ENCODE assay signal across 16 cellular contexts in genomic region chr20:61933481-61933950, GRCh38.
DNase-seq lines count a peak whose midpoint lies in the region; ATAC-seq, FAIRE-seq and TF ChIP-seq lines count a peak whose summit lies in the region.
"Had no signal": no experiment of that assay in that cellular context is flagged by ENCODE, and none has a peak within 500 bp of the region (broad histone marks: within the 10 kb centered on the region; RNA-seq: fewer than 3 reads in every experiment).

No MANE protein-coding gene starts in this region.

- CTCF ChIA-PET in H1 (lab: Charles Lee; ENCODE audit: partially characterized antibody): interaction anchor here (0.6 to 1.3 kb wide), 4 partner anchors 14 to 438 kb away, joined by 3 to 4 read pairs (median 3); no protein-coding TSS in a partner anchor

- no peaks in the 10 kb centered on the region for H3K23me2 ChIP-seq in H1 (ENCODE audit: low read depth, low read length)

- peaks cover 0 to 3% of the 10 kb centered on the region in 2 experiments for H4K20me1 ChIP-seq in H1 (replicated peaks in 1 of 2; ENCODE audit: control insufficient read depth in 1 of 2, insufficient read depth in 2 of 2, low read length in 2 of 2)

- intact Hi-C loops in left cardiac atrium (cut with DNase I) (no loop called here), right cardiac atrium (cut with DNase I) (no loop called here)

- no peak for TF ChIP-seq POLR2A in H1 (IDR thresholded peaks at IDR 0.05; ENCODE audit: control extremely low read depth in 1 of 2, low read depth in 2 of 2, low read length in 2 of 2)

- H3K14ac ChIP-seq in H1 (ENCODE audit: insufficient read length): no peak overlapping the region
- H3K14ac ChIP-seq in neuronal stem cell (ENCODE audit: low read length): peak overlapping the region; percentile 75

- peak; percentile 13 for DNase-seq in left cardiac atrium
- no peak for DNase-seq in right cardiac atrium
- DNase-seq in H1 (ENCODE audit: low read depth in 1 of 2, low spot score in 2 of 2): no peak
- DNase-seq in neuronal stem cell (ENCODE audit: low spot score): no peak
- DNase-seq in LoVo (ENCODE audit: low spot score): no peak
- no peak for DNase-seq in NCI-H2107 (lab: John Stamatoyannopoulos, UW)
- DNase-seq in NCI-H69 (lab: John Stamatoyannopoulos, UW): no peak
- DNase-seq: AML-193, Calu3, NCI-H1417 treated with DMSO at 0.1 percent for 48 hours, NCI-H2029, NCI-H526, PC-9 had no signal

- 60% methylated on average over 17 of the region's 17 CpGs for WGBS in right cardiac atrium
- 89% methylated on average over 15 of the region's 17 CpGs; no CpG with 5 or more reads in 1 of the 2 experiments for WGBS in H1 (ENCODE audit: extremely low coverage in 1 of 2, insufficient coverage in 1 of 2, insufficient read length in 1 of 2, insufficient replicate concordance in 2 of 2, low coverage in 1 of 2, low lambda C conversion rate in 2 of 2, missing lambda C conversion rate in 1 of 2), 2 experiments
- no CpG with 5 or more reads among the region's 17 CpGs for WGBS in neuronal stem cell (ENCODE audit: extremely low coverage in 2 of 2, insufficient read length in 2 of 2, insufficient replicate concordance in 1 of 2), 2 donors

- POLR2A ChIA-PET in H1 (lab: Charles Lee; ENCODE audit: partially characterized antibody): interaction anchor here (0.6 to 0.7 kb wide), 2 partner anchors 18 to 280 kb away, joined by 3 read pairs; no protein-coding TSS in a partner anchor

- H3K9ac ChIP-seq in H1 (replicated peaks in 1 of 4; ENCODE audit: extremely low read depth in 1 of 4, low read depth in 3 of 4, low read length in 3 of 4): no peak overlapping the region
- no peak overlapping the region for H3K9ac ChIP-seq in neuronal stem cell (ENCODE audit: low read depth, low read length, poor library complexity)

- no peak overlapping the region for H2BK120ac ChIP-seq in H1 (replicated peaks; ENCODE audit: low read depth, low read length)
- H2BK120ac ChIP-seq in neuronal stem cell (ENCODE audit: low read depth, low read length): no peak overlapping the region

- H3K36me3 ChIP-seq in H1 (ENCODE audit: control insufficient read depth in 2 of 4, insufficient read depth in 4 of 4, low read length in 3 of 4) (no peaks in the 10 kb centered on the region; a peak in 1 of 8 replicates), neuronal stem cell (replicated peaks in 1 of 2; ENCODE audit: control insufficient read depth in 2 of 2, insufficient read depth in 2 of 2, low read length in 2 of 2) (peaks cover 3 to 17% of the 10 kb centered on the region in 2 donors)
- H3K36me3 ChIP-seq: HAP-1 had no signal

- peak overlapping the region; percentile 53; the same call in 1 of the 2 replicates for H2BK15ac ChIP-seq in H1 (ENCODE audit: low read length)
- no peak overlapping the region for H2BK15ac ChIP-seq in neuronal stem cell (ENCODE audit: low read length)

- FAIRE-seq in H1 (lab: Jason Lieb, UNC): no peak
- FAIRE-seq: GM12878, GM18507 had no signal

- no peak overlapping the region for H4K5ac ChIP-seq in H1 (ENCODE audit: insufficient read length, low read depth, low read length)

- H3K27ac ChIP-seq in right cardiac atrium (ENCODE audit: low read length): no peak overlapping the region
- no peak overlapping the region for H3K27ac ChIP-seq in H1 (ENCODE audit: low read depth, low read length)
- H3K27ac ChIP-seq in neuronal stem cell (replicated peaks; ENCODE audit: low read length): no peak overlapping the region
- H3K27ac ChIP-seq: PC-9 had no signal

- H3K9me3 ChIP-seq in right cardiac atrium (ENCODE audit: control insufficient read depth, low read length) (no peaks in the 10 kb centered on the region), H1 (ENCODE audit: insufficient read depth in 2 of 2, low read depth in 1 of 2, low read length in 1 of 2) (no peaks in the 10 kb centered on the region; a peak in 1 of 4 replicates), neuronal stem cell (replicated peaks in 1 of 2; ENCODE audit: control insufficient read depth in 2 of 2, insufficient read depth in 1 of 2, low read depth in 1 of 2, low read length in 2 of 2) (peaks cover 0 to 4% of the 10 kb centered on the region in 2 donors)
- H3K9me3 ChIP-seq: HAP-1 had no signal

- TF ChIP-seq RAD21 in H1 (IDR thresholded peaks at IDR 0.05 in 1 of 2, conservative IDR thresholded peaks at IDR 0.05 in 1 of 2; ENCODE audit: low read depth in 2 of 2, low read length in 2 of 2): no peak

- no peaks in the 10 kb centered on the region for H3K79me1 ChIP-seq in H1 (ENCODE audit: low read depth, low read length)
- no peaks in the 10 kb centered on the region for H3K79me1 ChIP-seq in neuronal stem cell (ENCODE audit: low read depth, low read length)

- no peak overlapping the region for H3K4ac ChIP-seq in H1 (replicated peaks; ENCODE audit: insufficient read length, low read depth, low read length)
- no peak overlapping the region for H3K4ac ChIP-seq in neuronal stem cell (ENCODE audit: low read length)

- H4K8ac ChIP-seq in H1 (ENCODE audit: extremely low read depth, insufficient read depth, low read length) (no peak overlapping the region), neuronal stem cell (ENCODE audit: low read depth, low read length) (no peak overlapping the region)

- TF ChIP-seq EP300 in H1 (IDR thresholded peaks at IDR 0.05; ENCODE audit: borderline replicate concordance in 1 of 2, low read depth in 2 of 2, low read length in 2 of 2): no peak

- H3K4me3 ChIP-seq in right cardiac atrium (ENCODE audit: low read length) (no peak overlapping the region), H1 (ENCODE audit: extremely low read depth in 1 of 4, insufficient read depth in 2 of 4, low read depth in 3 of 4, low read length in 4 of 4) (no peak overlapping the region), neuronal stem cell (ENCODE audit: low read length in 2 of 2) (peak overlapping the region in 1 of 2 donors; percentile 18)
- H3K4me3 ChIP-seq: GM12878, HAP-1, PC-9 had no signal

- no peak for TF ChIP-seq CTCF in H1 (IDR thresholded peaks at IDR 0.05; ENCODE audit: control extremely low read depth in 1 of 3, insufficient read depth in 1 of 3, low read depth in 1 of 3, low read length in 3 of 3)

- no peaks in the 10 kb centered on the region for H3K79me2 ChIP-seq in H1 (ENCODE audit: control insufficient read depth in 1 of 2, insufficient read depth in 2 of 2, low read length in 2 of 2)

- H2BK12ac ChIP-seq in H1 (ENCODE audit: low read depth, low read length) (0 out of 2 replicates have a peak overlapping the region, but pooled peaks have one; percentile 27), neuronal stem cell (ENCODE audit: low read length) (peak overlapping the region; percentile 84)

- ATAC-seq in left cardiac atrium (no peak), right cardiac atrium (no peak)
- ATAC-seq: GM12878 had no signal

- peak overlapping the region; percentile 40 for H4K91ac ChIP-seq in H1 (replicated peaks; ENCODE audit: insufficient read length, low read length)
- no peak overlapping the region for H4K91ac ChIP-seq in neuronal stem cell (ENCODE audit: low read depth, low read length, poor library complexity)

- H2BK20ac ChIP-seq in H1 (ENCODE audit: low read length): no peak overlapping the region

- H3K4me1 ChIP-seq in right cardiac atrium (ENCODE audit: control insufficient read depth, insufficient read depth, low read length) (no peaks in the 10 kb centered on the region), H1 (replicated peaks in 1 of 4; ENCODE audit: control insufficient read depth in 3 of 4, insufficient read depth in 4 of 4, low read length in 3 of 4) (peaks cover 0 to 27% (median 8%) of the 10 kb centered on the region in 4 experiments; a peak in 5 of 7 replicates), neuronal stem cell (ENCODE audit: control insufficient read depth in 2 of 2, insufficient read depth in 1 of 2, low read depth in 1 of 2, low read length in 2 of 2) (peaks cover 0 to 8% of the 10 kb centered on the region in 2 donors)
- H3K4me1 ChIP-seq: HAP-1 had no signal

- H2BK5ac ChIP-seq in H1 (ENCODE audit: low read depth, low read length) (peak overlapping the region; percentile 68; the same call in 1 of the 2 replicates), neuronal stem cell (ENCODE audit: low read length) (peak overlapping the region; percentile 39)

- H2AFZ ChIP-seq in H1 (ENCODE audit: low read length) (no peak overlapping the region), neuronal stem cell (ENCODE audit: low read length) (no peak overlapping the region)
- H2AFZ ChIP-seq: PC-9 had no signal

- H3K4me2 ChIP-seq in H1 (ENCODE audit: insufficient read depth in 1 of 2, low read depth in 2 of 2, low read length in 2 of 2): no peak overlapping the region
- H3K4me2 ChIP-seq in neuronal stem cell (ENCODE audit: insufficient read depth, low read length, poor library complexity, severe bottlenecking): no peak overlapping the region
- H3K4me2 ChIP-seq: PC-9 had no signal

- H3K27me3 ChIP-seq in right cardiac atrium (ENCODE audit: control insufficient read depth, insufficient read depth): no peaks in the 10 kb centered on the region
- H3K27me3 ChIP-seq in H1 (replicated peaks in 1 of 4; ENCODE audit: control insufficient read depth in 3 of 4, extremely low read depth in 1 of 4, insufficient read depth in 3 of 4, low read length in 3 of 4): no peaks in the 10 kb centered on the region
- peaks cover 0 to 2% (median 0%) of the 10 kb centered on the region in 3 experiments for H3K27me3 ChIP-seq in neuronal stem cell (ENCODE audit: control insufficient read depth in 3 of 3, insufficient read depth in 3 of 3, low read depth in 1 of 3, low read length in 3 of 3)

- H3K23ac ChIP-seq in H1 (ENCODE audit: insufficient read length) (no peak overlapping the region), neuronal stem cell (ENCODE audit: low read depth, low read length, poor library complexity) (no peak overlapping the region)

- no peak overlapping the region for H3K18ac ChIP-seq in H1 (ENCODE audit: extremely low read depth, low read length)
- H3K18ac ChIP-seq in neuronal stem cell (ENCODE audit: low read length): peak overlapping the region; percentile 64

- H2AK5ac ChIP-seq in H1 (ENCODE audit: low read depth, low read length): no peak overlapping the region
- H2AK5ac ChIP-seq in neuronal stem cell (ENCODE audit: low read depth, low read length): peak overlapping the region; percentile 70

- no peak overlapping the region for H3K56ac ChIP-seq in H1 (replicated peaks; ENCODE audit: insufficient read length, low read depth, low read length)

TF ChIP-seq in H1, 55 proteins besides CTCF, POLR2A, EP300 and RAD21 (continues in another document):
- TF ChIP-seq JUND (IDR thresholded peaks at IDR 0.05; ENCODE audit: low read length) (no peak), GABPA (IDR thresholded peaks at IDR 0.05; ENCODE audit: borderline replicate concordance, insufficient read depth, low read length) (no peak), TBP (IDR thresholded peaks at IDR 0.05; ENCODE audit: low read depth, low read length) (no peak), SIN3A (conservative IDR thresholded peaks at IDR 0.05 in 1 of 2, IDR thresholded peaks at IDR 0.05 in 1 of 2; ENCODE audit: low read depth in 1 of 2, low read length in 2 of 2) (no peak), CEBPB (IDR thresholded peaks at IDR 0.05; ENCODE audit: low read depth, low read length) (no peak), RBBP5 (IDR thresholded peaks at IDR 0.05; ENCODE audit: borderline replicate concordance, low read depth, low read length) (no peak), SAP30 (IDR thresholded peaks at IDR 0.05; ENCODE audit: insufficient read depth, insufficient replicate concordance, low read length) (no peak), CHD1 (IDR thresholded peaks at IDR 0.05; ENCODE audit: low read depth, low read length) (no peak)
